Comparison of ENCODE assay signal across 12 cellular contexts in the genomic region with DNA sequence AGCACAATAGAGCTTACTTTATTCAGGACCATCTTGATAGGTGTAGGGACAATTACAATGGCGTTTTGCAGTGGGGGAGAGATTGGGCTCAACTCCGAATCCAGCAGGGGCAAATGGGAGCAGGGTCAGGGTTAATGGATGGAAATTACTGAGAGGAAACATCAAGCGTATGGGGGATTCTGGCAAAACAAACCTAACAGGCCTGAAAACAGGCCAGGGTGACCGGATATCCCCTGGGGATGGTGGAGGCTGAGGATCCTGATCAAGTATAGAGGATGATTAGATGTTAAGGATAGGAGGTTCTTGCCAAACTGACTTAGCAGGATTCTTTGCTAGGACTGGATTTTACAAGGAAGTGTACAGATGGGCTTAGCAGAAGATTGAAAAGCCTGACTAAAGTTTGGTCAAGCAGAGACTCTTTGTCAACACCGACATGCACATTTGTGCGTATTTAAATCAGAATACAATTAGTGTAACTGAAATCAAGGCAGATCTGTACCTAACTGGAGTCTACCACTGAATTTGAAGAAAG. TPM values are rescaled to one million over a fixed set of nuclear protein-coding genes. Genes with fewer than 3 reads are reported as not detected.
A peak's percentile ranks its signal among the peaks of the same experiment; 100 is the strongest.
DNase-seq lines count a peak whose midpoint lies in the region; TF ChIP-seq lines count a peak whose summit lies in the region.
"Had no signal": no experiment of that assay in that cellular context is flagged by ENCODE, and none has a peak within 500 bp of the region (broad histone marks: within the 10 kb centered on the region; RNA-seq: fewer than 3 reads in every experiment).

No MANE protein-coding gene starts in this region.

- H3K23ac ChIP-seq in H9 (ENCODE audit: insufficient read length, low read depth, low read length) (no peak overlapping the region), mesendoderm (ENCODE audit: low read length) (no peak overlapping the region)

- H3K18ac ChIP-seq in H9 (ENCODE audit: insufficient read length, low read depth, low read length) (no peak overlapping the region), mesendoderm (ENCODE audit: low read length) (no peak overlapping the region)

- no peak overlapping the region for H4K91ac ChIP-seq in H9 (ENCODE audit: insufficient read length, low read depth, low read length)

- intact Hi-C loops in PC-9 (cut with micrococcal nuclease; ENCODE audit: unreplicated experiment) = no loop called here

- H3K9me3 Mint-ChIP-seq in H9 = peaks cover 14 to 21% of the 10 kb centered on the region in 2 experiments

- no peak overlapping the region for H3K4me3 ChIP-seq in PC-9
- H3K4me3 ChIP-seq in mesendoderm (ENCODE audit: low read length) = no peak overlapping the region
- H3K4me3 ChIP-seq: A549 had no signal

- H3K4ac ChIP-seq in H9 (ENCODE audit: low read depth, low read length) (no peak overlapping the region), mesendoderm (ENCODE audit: low read depth, low read length) (no peak overlapping the region)

- H3K9ac ChIP-seq in H9 (ENCODE audit: extremely low read depth, insufficient read length, low read length) (no peak overlapping the region), mesendoderm (ENCODE audit: low read length) (no peak overlapping the region)

- H3K36me3 Mint-ChIP-seq in H9 (ENCODE audit: insufficient read depth in 1 of 3, low read depth in 3 of 3) = peaks cover 8 to 18% (median 9%) of the 10 kb centered on the region in 3 experiments; a peak in 5 of 7 replicates

- H3K27ac ChIP-seq in H9 (ENCODE audit: insufficient read length, low read depth, low read length) (no peak overlapping the region), PC-9 (no peak overlapping the region), mesendoderm (ENCODE audit: low read depth, low read length) (no peak overlapping the region)
- H3K27ac ChIP-seq: A549, C4-2B had no signal

- H3K4me2 ChIP-seq in H9 (ENCODE audit: insufficient read depth, insufficient read length, low read length) (no peak overlapping the region), PC-9 (peak overlapping the region; percentile 51), mesendoderm (ENCODE audit: low read length) (no peak overlapping the region)
- H3K4me2 ChIP-seq: A549 had no signal

- H3K36me3 ChIP-seq in PC-9 (ENCODE audit: low read depth) (no peaks in the 10 kb centered on the region), mesendoderm (ENCODE audit: control insufficient read depth, insufficient read depth, low read length) (no peaks in the 10 kb centered on the region)
- H3K36me3 ChIP-seq: BE2C had no signal

- TF ChIP-seq CTCF in H9 (conservative IDR thresholded peaks at IDR 0.05) = no peak
- no peak for TF ChIP-seq CTCF in PC-9 (conservative IDR thresholded peaks at IDR 0.05)

- POLR2A ChIA-PET in PC-9 (lab: Charles Lee; ENCODE audit: unreplicated experiment) = no interaction called here

- no peak overlapping the region for H2BK15ac ChIP-seq in H9 (ENCODE audit: low read depth, low read length)
- H2BK15ac ChIP-seq in mesendoderm (replicated peaks; ENCODE audit: low read depth) = no peak overlapping the region

- H4K20me1 ChIP-seq in H9 (ENCODE audit: control insufficient read depth, insufficient read depth, insufficient read length) (no peaks in the 10 kb centered on the region), PC-9 (ENCODE audit: insufficient read depth) (no peaks in the 10 kb centered on the region)

- H3K56ac ChIP-seq in H9 (ENCODE audit: insufficient read length, low read depth, low read length) = no peak overlapping the region
- no peak overlapping the region for H3K56ac ChIP-seq in mesendoderm (ENCODE audit: low read length)

- no peak overlapping the region for H2AFZ ChIP-seq in H9 (ENCODE audit: low read length)
- H2AFZ ChIP-seq in PC-9 = no peak overlapping the region

- H2BK20ac ChIP-seq in H9 (ENCODE audit: low read depth, low read length, poor library complexity, severe bottlenecking) = no peak overlapping the region

- no TSS peak for BruUV-seq in PC-9 (replicated peaks; lab: Mats Ljungman, UMichigan)

- H3K9me3 ChIP-seq in H9 (ENCODE audit: control insufficient read depth, low read depth, low read length) (peaks cover 6% of the 10 kb centered on the region), PC-9 (ENCODE audit: insufficient read depth, low read depth) (no peaks in the 10 kb centered on the region; the same call in 1 of the 2 replicates)
- H3K9me3 ChIP-seq: BE2C had no signal

- H4K8ac ChIP-seq in H9 (replicated peaks; ENCODE audit: insufficient read length, low read depth, low read length) (no peak overlapping the region), mesendoderm (ENCODE audit: low read depth, low read length) (no peak overlapping the region)

- H2BK5ac ChIP-seq in H9 (ENCODE audit: insufficient read length, low read length) (no peak overlapping the region), mesendoderm (ENCODE audit: low read length) (no peak overlapping the region)

- no peaks in the 10 kb centered on the region for H3K9me2 ChIP-seq in PC-9 (ENCODE audit: insufficient read depth)

- no peak overlapping the region for H3K4me3 Mint-ChIP-seq in H9
- H3K4me3 Mint-ChIP-seq: CD4-positive, alpha-beta memory T cell had no signal

- peak; percentile 14 for DNase-seq in H9
- DNase-seq in PC-9 = peak in 1 of 2 experiments; percentile 46
- DNase-seq in mesendoderm = peak; percentile 16
- no peak for DNase-seq in LoVo (ENCODE audit: low spot score)
- DNase-seq in stimulated activated naive CD4-positive, alpha-beta T cell treated with Interleukin-2 at 50 U/mL for 16 hours (lab: John Stamatoyannopoulos, UW) = no peak
- DNase-seq in ureter (ENCODE audit: low spot score) = no peak
- DNase-seq: BE2C; CD4-positive, alpha-beta memory T cell; DMS79 had no signal

- no CpG with 5 or more reads among the region's 6 CpGs for WGBS in H9 (ENCODE audit: extremely low coverage, insufficient read length, low lambda C conversion rate)
- no CpG with 5 or more reads among the region's 6 CpGs for WGBS in mesendoderm (ENCODE audit: extremely low coverage, insufficient coverage, low lambda C conversion rate)

- no peak overlapping the region for H2BK120ac ChIP-seq in H9 (ENCODE audit: low read depth, low read length, poor library complexity, severe bottlenecking)
- H2BK120ac ChIP-seq in mesendoderm (ENCODE audit: low read depth, low read length) = no peak overlapping the region

- H3K79me1 ChIP-seq in H9 (ENCODE audit: insufficient read depth, low read depth, low read length, poor library complexity, severe bottlenecking) = no peaks in the 10 kb centered on the region
- H3K79me1 ChIP-seq in mesendoderm (ENCODE audit: low read length) = no peaks in the 10 kb centered on the region

- CTCF ChIA-PET in PC-9 (lab: Charles Lee) = no interaction called here

- no peak overlapping the region for H3K27ac Mint-ChIP-seq in H9

- no peaks in the 10 kb centered on the region for H3K23me2 ChIP-seq in H9 (ENCODE audit: insufficient read length, low read depth, low read length, poor library complexity, severe bottlenecking)

- no peak overlapping the region for H4K5ac ChIP-seq in H9 (ENCODE audit: insufficient read length, low read depth, low read length)
- H4K5ac ChIP-seq in mesendoderm (ENCODE audit: low read length) = no peak overlapping the region

- no peak overlapping the region for H3K14ac ChIP-seq in H9 (ENCODE audit: insufficient read depth, low read length)

- H3K79me2 ChIP-seq in H9 (ENCODE audit: insufficient read depth, low read length) (no peaks in the 10 kb centered on the region), PC-9 (ENCODE audit: low read depth) (no peaks in the 10 kb centered on the region), mesendoderm (ENCODE audit: control insufficient read depth, insufficient read depth, low read length) (no peaks in the 10 kb centered on the region)

- H3K27me3 Mint-ChIP-seq in H9 (ENCODE audit: low read depth) = peaks cover 11% of the 10 kb centered on the region

- H3K27me3 ChIP-seq in H9 (ENCODE audit: insufficient read depth, low read length) = no peaks in the 10 kb centered on the region
- H3K27me3 ChIP-seq in PC-9 (ENCODE audit: insufficient read depth, low read depth) = peaks cover 59% of the 10 kb centered on the region
- H3K27me3 ChIP-seq in mesendoderm (ENCODE audit: insufficient read depth, low read length, poor library complexity) = no peaks in the 10 kb centered on the region
- H3K27me3 ChIP-seq: BE2C had no signal

- H3K4me1 ChIP-seq in H9 (ENCODE audit: insufficient read depth, low read length) (no peaks in the 10 kb centered on the region), PC-9 (replicated peaks; ENCODE audit: insufficient read depth) (peaks cover 11% of the 10 kb centered on the region; the same call in 1 of the 2 replicates), mesendoderm (ENCODE audit: control insufficient read depth, low read depth, low read length) (peaks cover 3% of the 10 kb centered on the region)
- H3K4me1 ChIP-seq: A549, BE2C had no signal

- H2AK5ac ChIP-seq in H9 (ENCODE audit: insufficient read length, low read length) = no peak overlapping the region
- H2AK5ac ChIP-seq in mesendoderm (ENCODE audit: low read length) = no peak overlapping the region

- H3K4me1 Mint-ChIP-seq in H9 = peaks cover 0 to 8% of the 10 kb centered on the region in 2 experiments; a peak in 3 of 4 replicates
- H3K4me1 Mint-ChIP-seq: CD4-positive, alpha-beta memory T cell had no signal

- no peak overlapping the region for H2BK12ac ChIP-seq in H9 (ENCODE audit: insufficient read length, low read depth, low read length)

- H3F3A ChIP-seq in PC-9 (ENCODE audit: insufficient read depth, low read depth) = no peaks in the 10 kb centered on the region

- H3T11ph ChIP-seq in H9 (ENCODE audit: low read length) = no peak overlapping the region

RNA-seq across cellular contexts. Expression of a gene that starts 54.5 kb away (rescaled TPM):
- not detected in 2 replicates for total RNA-seq in H9 (2021)
- not detected in 2 replicates for total RNA-seq in PC-9 (2021)
- 0.20 TPM for polyA plus RNA-seq in mesendoderm (2013, experiment 1 of 2)
- polyA plus RNA-seq in mesendoderm (2013, experiment 2 of 2) = 0.17 TPM
- total RNA-seq in ureter = not detected
- total RNA-seq: CD4-positive, alpha-beta memory T cell had no signal
- polyA plus RNA-seq: A549; AG04450; CD4-positive, alpha-beta memory T cell had no signal

Comparison
In these comparisons a context has a peak if more than half of its experiments do, and no peak if none do; other contexts are left out.
1. DNase-seq: peak in H9 (single experiment) and mesendoderm (single experiment); none in LoVo (single experiment), stimulated activated naive CD4-positive, alpha-beta T cell treated with Interleukin-2 at 50 U/mL for 16 hours (single experiment) and ureter (single experiment).